In genomic region chr20:46302119-46302518, GRCh38 we compare ENCODE assay signal across 10 cellular contexts. TPM values are rescaled to one million over a fixed set of nuclear protein-coding genes. Genes with fewer than 3 reads are reported as not detected.
"Had no signal": no experiment of that assay in that cellular context is flagged by ENCODE, and none has a peak within 500 bp of the region (broad histone marks: within the 10 kb centered on the region; RNA-seq: fewer than 3 reads in every experiment).

No MANE protein-coding gene starts in this region.

- DNase-seq: GM23248, GOT3, H7, HFFc6, IMR-90, KG1 had no signal

- ATAC-seq: HCT116, K562 had no signal

RNA-seq across cellular contexts. Expression of gene CDH22, which starts 6.2 kb away (rescaled TPM):
- total RNA-seq: GM23248, H4, HFFc6, HT-29, IMR-90 had no signal
